Comparison of ENCODE assay signal across 13 cellular contexts in genomic region chr4:30825008-30825765, GRCh38.
"Had no signal": no experiment of that assay in that cellular context is flagged by ENCODE, and none has a peak within 500 bp of the region (broad histone marks: within the 10 kb centered on the region; RNA-seq: fewer than 3 reads in every experiment).

No MANE protein-coding gene starts in this region.

- DNase-seq: activated CD4-positive, alpha-beta memory T cell treated with anti-CD3 and anti-CD28 coated beads, Interleukin-2, amount 10 ng/mL, durations not matched to agents 7 days and 5 days; activated CD4-positive, alpha-beta T cell treated with anti-CD3 and anti-CD28 coated beads for 36 hours; activated effector memory CD4-positive, alpha-beta T cell treated with Interleukin-2 at 50 U/mL for 16 hours; activated T-cell treated with anti-CD3 and anti-CD28 coated beads, Interleukin-2, amount 50 U/mL, for 4 hours; dermis blood vessel endothelial cell; effector memory CD8-positive, alpha-beta T cell; mucosa of descending colon; naive thymus-derived CD4-positive, alpha-beta T cell; pancreas; T-helper 1 cell had no signal

- ATAC-seq: activated CD4-positive, alpha-beta T cell treated with anti-CD3 and anti-CD28 coated beads for 36 hours; activated T-cell treated with anti-CD3 and anti-CD28 coated beads, Interleukin-2, amount 50 U/mL, for 4 hours; effector memory CD8-positive, alpha-beta T cell; gastroesophageal sphincter; left lobe of liver; mucosa of descending colon; naive thymus-derived CD4-positive, alpha-beta T cell; pancreas; stimulated activated effector memory CD8-positive, alpha-beta T cell treated with anti-CD3 and anti-CD28 coated beads, Interleukin-12 subunit alpha, Interleukin-12 subunit beta, amount 100 ng/mL, for 72 hours had no signal

- H3K36me3 ChIP-seq: gastroesophageal sphincter, pancreas had no signal

- H3K4me3 ChIP-seq: gastroesophageal sphincter, mucosa of descending colon, pancreas had no signal

- H3K4me1 ChIP-seq: pancreas had no signal

- H3K27me3 ChIP-seq: gastroesophageal sphincter had no signal

- H3K27ac ChIP-seq: gastroesophageal sphincter, pancreas had no signal

- H3K9me3 ChIP-seq: gastroesophageal sphincter, mucosa of descending colon, pancreas had no signal
